Comparison of ENCODE assay signal across 1 cellular context in genomic region chr12:106302401-106303201, GRCh38.
A peak's percentile ranks its signal among the peaks of the same experiment; 100 is the strongest.
TF ChIP-seq lines count a peak whose summit lies in the region.

Gene TCP11L2 (plus strand): TSS chr12:106302733. CDS start chr12:106311076, 8,343 bp downstream.

TF ChIP-seq in HepG2, 621 proteins besides CTCF, POLR2A, EP300 and RAD21 (continued from another document and continues in another):
- TF ChIP-seq SATB2 (CRISPR knock-in tag; IDR thresholded peaks at IDR 0.05) (no peak), YY1 (IDR thresholded peaks at IDR 0.05; ENCODE audit: insufficient read depth, insufficient replicate concordance, low read depth, low read length) (no peak), ZNF282 (IDR thresholded peaks at IDR 0.05; ENCODE audit: partially characterized antibody) (no peak), KMT2A (CRISPR knock-in tag; IDR thresholded peaks at IDR 0.05) (no peak), FIP1L1 (IDR thresholded peaks at IDR 0.05; ENCODE audit: borderline replicate concordance, insufficient read depth, low read depth, low read length) (no peak), SCMH1 (CRISPR knock-in tag; IDR thresholded peaks at IDR 0.05; ENCODE audit: borderline replicate concordance) (no peak), ZNF710 (CRISPR knock-in tag; IDR thresholded peaks at IDR 0.05; ENCODE audit: borderline replicate concordance) (no peak), ZNF180 (CRISPR knock-in tag; IDR thresholded peaks at IDR 0.05; ENCODE audit: borderline replicate concordance, low read depth) (no peak), RFX1 (IDR thresholded peaks at IDR 0.05) (no peak), ZNF614 (CRISPR knock-in tag; IDR thresholded peaks at IDR 0.05; ENCODE audit: borderline replicate concordance) (no peak), ZUFSP (CRISPR knock-in tag; IDR thresholded peaks at IDR 0.05; ENCODE audit: borderline replicate concordance) (no peak), SRSF9 (IDR thresholded peaks at IDR 0.05; ENCODE audit: borderline replicate concordance, insufficient read depth, low read depth, low read length, poor library complexity, severe bottlenecking) (no peak), NPAS2 (CRISPR knock-in tag; IDR thresholded peaks at IDR 0.05; ENCODE audit: borderline replicate concordance) (no peak), SP4 (CRISPR knock-in tag; IDR thresholded peaks at IDR 0.05) (peak; percentile 59; the same call in 1 of the 2 replicates), MZF1 (CRISPR knock-in tag; IDR thresholded peaks at IDR 0.05; ENCODE audit: borderline replicate concordance) (no peak), DMAP1 (CRISPR knock-in tag; IDR thresholded peaks at IDR 0.05) (peak; percentile 20; the same call in 1 of the 2 replicates), ZNF724P (CRISPR knock-in tag; IDR thresholded peaks at IDR 0.05; ENCODE audit: borderline replicate concordance) (0 out of 2 replicates have a peak, but pooled peaks have one; percentile 76), ZNF101 (CRISPR knock-in tag; IDR thresholded peaks at IDR 0.05; ENCODE audit: borderline replicate concordance, low read depth) (no peak), ZNF780A (CRISPR knock-in tag; IDR thresholded peaks at IDR 0.05) (no peak), SAP130 (CRISPR knock-in tag; IDR thresholded peaks at IDR 0.05; ENCODE audit: low read depth) (peak; percentile 8), EED (CRISPR knock-in tag; IDR thresholded peaks at IDR 0.05) (peak; percentile 81; the same call in 1 of the 2 replicates), ZNF280D (CRISPR knock-in tag; IDR thresholded peaks at IDR 0.05) (0 out of 2 replicates have a peak, but pooled peaks have one; percentile 30), SRY (CRISPR knock-in tag; IDR thresholded peaks at IDR 0.05) (no peak; the same call in 1 of the 2 replicates), MXI1 (IDR thresholded peaks at IDR 0.05; ENCODE audit: borderline replicate concordance, low read depth, low read length) (peak; percentile 16; the same call in 1 of the 3 replicates), ZNF30 (CRISPR knock-in tag; IDR thresholded peaks at IDR 0.05) (no peak), PRPF4 (IDR thresholded peaks at IDR 0.05; ENCODE audit: low read depth, low read length, poor library complexity, severe bottlenecking) (no peak), ZNF547 (CRISPR knock-in tag; IDR thresholded peaks at IDR 0.05) (no peak), LBX2 (CRISPR knock-in tag; IDR thresholded peaks at IDR 0.05; ENCODE audit: borderline replicate concordance) (no peak), ZNF839 (CRISPR knock-in tag; IDR thresholded peaks at IDR 0.05; ENCODE audit: borderline replicate concordance) (peak; percentile 22; the same call in 1 of the 2 replicates), ZNF775 (CRISPR knock-in tag; IDR thresholded peaks at IDR 0.05; ENCODE audit: borderline replicate concordance) (no peak), AHR (CRISPR knock-in tag; IDR thresholded peaks at IDR 0.05) (no peak), ZNF790 (CRISPR knock-in tag; IDR thresholded peaks at IDR 0.05; ENCODE audit: borderline replicate concordance) (no peak), CHD4 (IDR thresholded peaks at IDR 0.05; ENCODE audit: borderline replicate concordance, low read length) (no peak), ZNF512 (CRISPR knock-in tag; IDR thresholded peaks at IDR 0.05) (no peak), ZNF513 (CRISPR knock-in tag; conservative IDR thresholded peaks at IDR 0.05) (no peak), NFE2 (CRISPR knock-in tag; IDR thresholded peaks at IDR 0.05) (no peak), ZNF563 (CRISPR knock-in tag; IDR thresholded peaks at IDR 0.05) (peak; percentile 61; the same call in 1 of the 2 replicates), ZIK1 (CRISPR knock-in tag; IDR thresholded peaks at IDR 0.05; ENCODE audit: borderline replicate concordance, low read depth) (no peak; the same call in 1 of the 2 replicates), ZNF34 (CRISPR knock-in tag; IDR thresholded peaks at IDR 0.05; ENCODE audit: borderline replicate concordance) (no peak), THYN1 (CRISPR knock-in tag; IDR thresholded peaks at IDR 0.05; ENCODE audit: borderline replicate concordance, low read depth) (no peak), ZSCAN21 (CRISPR knock-in tag; IDR thresholded peaks at IDR 0.05; ENCODE audit: borderline replicate concordance) (0 out of 2 replicates have a peak, but pooled peaks have one; percentile 17), DNMT3B (CRISPR knock-in tag; conservative IDR thresholded peaks at IDR 0.05) (no peak), ARID5B (CRISPR knock-in tag; IDR thresholded peaks at IDR 0.05) (no peak), IRF9 (CRISPR knock-in tag; IDR thresholded peaks at IDR 0.05; ENCODE audit: borderline replicate concordance) (0 out of 2 replicates have a peak, but pooled peaks have one; percentile 28), ZBTB43 (CRISPR knock-in tag; conservative IDR thresholded peaks at IDR 0.05) (no peak), MXD3 (CRISPR knock-in tag; IDR thresholded peaks at IDR 0.05) (no peak), ZZZ3 (CRISPR knock-in tag; IDR thresholded peaks at IDR 0.05; ENCODE audit: borderline replicate concordance) (no peak; the same call in 1 of the 2 replicates), CAMTA2 (CRISPR knock-in tag; IDR thresholded peaks at IDR 0.05; ENCODE audit: borderline replicate concordance) (0 out of 2 replicates have a peak, but pooled peaks have one; percentile 54)
